In genomic region chr1:167937709-167938010, GRCh38 we compare ENCODE assay signal across 1 cellular context.
TF ChIP-seq lines count a peak whose summit lies in the region.

No MANE protein-coding gene starts in this region.

TF ChIP-seq in HepG2, 621 proteins besides CTCF, POLR2A, EP300 and RAD21:
- no peak for TF ChIP-seq HMGA1 (CRISPR knock-in tag; conservative IDR thresholded peaks at IDR 0.05)
- TF ChIP-seq HINFP (CRISPR knock-in tag; IDR thresholded peaks at IDR 0.05; ENCODE audit: low read depth): no peak
- no peak for TF ChIP-seq SATB2 (CRISPR knock-in tag; IDR thresholded peaks at IDR 0.05)
- no peak for TF ChIP-seq NKX3-1 (CRISPR knock-in tag; IDR thresholded peaks at IDR 0.05)
- TF ChIP-seq DBP (CRISPR knock-in tag; IDR thresholded peaks at IDR 0.05; ENCODE audit: not compliant biosample characterization): no peak
